In the genomic region with DNA sequence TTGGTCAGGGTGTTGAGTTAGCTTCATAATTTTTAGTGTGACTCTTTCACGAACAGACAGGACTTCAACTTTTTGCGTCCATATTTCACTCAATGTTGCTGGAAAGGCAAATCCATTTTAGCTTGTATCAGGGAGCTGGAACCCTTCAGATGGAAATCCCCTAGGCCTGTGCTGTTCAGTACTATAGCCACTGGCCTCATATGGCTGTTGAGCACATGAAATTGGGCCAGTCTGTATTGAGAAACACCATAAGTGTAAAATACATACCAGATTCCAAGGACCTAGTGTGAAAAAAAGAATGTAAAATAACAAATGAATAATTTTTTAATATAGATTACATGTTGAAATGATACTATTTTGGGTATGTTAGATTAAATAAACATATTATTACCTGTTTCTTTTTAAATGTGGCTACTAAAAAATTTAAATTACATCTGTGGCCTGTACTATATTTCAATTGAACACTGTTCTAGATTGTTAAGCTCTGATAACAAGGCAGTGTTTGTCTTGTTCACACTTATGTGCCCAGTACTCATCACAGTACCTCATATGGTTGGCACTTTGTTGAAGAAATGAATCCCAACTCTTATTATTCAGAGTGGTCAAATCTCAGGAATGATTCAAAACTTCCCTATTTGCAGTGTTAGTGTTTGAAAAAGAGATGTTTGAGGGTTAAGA, we compare ENCODE assay signal across 18 cellular contexts. TPM values are rescaled to one million over a fixed set of nuclear protein-coding genes. Genes with fewer than 3 reads are reported as not detected.
DNase-seq lines count a peak whose midpoint lies in the region; ATAC-seq, FAIRE-seq and TF ChIP-seq lines count a peak whose summit lies in the region.
"Had no signal": no experiment of that assay in that cellular context is flagged by ENCODE, and none has a peak within 500 bp of the region (broad histone marks: within the 10 kb centered on the region; RNA-seq: fewer than 3 reads in every experiment).

No MANE protein-coding gene starts in this region.

- ATAC-seq in heart left ventricle (peak in 1 of 4 donors; percentile 22), GM23338 (no peak)
- ATAC-seq in stimulated activated naive B cell treated with anti-CD40 and anti-IgM and Interleukin-4, amounts not matched to agents 10 μg/mL and 1 μg/mL and 100 μg/mL, for 72 hours (replicated peaks) = no peak
- ATAC-seq: PC-3 had no signal

- H3K27me3 ChIP-seq in adipocyte (replicated peaks; ENCODE audit: control insufficient read depth, insufficient read depth, low read length) = no peaks in the 10 kb centered on the region
- H3K27me3 ChIP-seq in heart left ventricle = no peaks in the 10 kb centered on the region
- no peaks in the 10 kb centered on the region for H3K27me3 ChIP-seq in neural cell (ENCODE audit: insufficient read depth, low read depth, low read length)
- no peaks in the 10 kb centered on the region for H3K27me3 ChIP-seq in suprapubic skin
- H3K27me3 ChIP-seq in GM23338 (ENCODE audit: insufficient read depth) = no peaks in the 10 kb centered on the region

- no peaks in the 10 kb centered on the region for H4K20me1 ChIP-seq in neural cell (ENCODE audit: insufficient read depth)
- H4K20me1 ChIP-seq in GM23338 (replicated peaks; ENCODE audit: insufficient read depth) = peaks cover 19% of the 10 kb centered on the region

- in situ Hi-C loops in KBM-7 (cut with MboI; ENCODE audit: low pct_unique_long_range_greater_than_20kb, low sequenced_read_pairs) = no loop called here

- no peak overlapping the region for H2AFZ ChIP-seq in neural cell (ENCODE audit: low read depth, low read length)
- H2AFZ ChIP-seq in GM23338 = no peak overlapping the region

- FAIRE-seq in GM12892 (lab: Jason Lieb, UNC) = peak; percentile 67
- FAIRE-seq: small intestine had no signal

- H3K27ac ChIP-seq in heart left ventricle (peak overlapping the region in 11 of 12 donors; percentile 3 to 68 (median 53)), neural cell (ENCODE audit: low read length) (peak overlapping the region; percentile 22), suprapubic skin (no peak overlapping the region), GM23338 (ENCODE audit: low read depth) (no peak overlapping the region; the same call in 1 of the 2 replicates)

- no peak for TF ChIP-seq RAD21 in neural cell (conservative IDR thresholded peaks at IDR 0.05)

- peaks cover 13 to 43% of the 10 kb centered on the region in 2 donors for H3K4me1 Mint-ChIP-seq in stimulated activated naive B cell treated with anti-CD40 and anti-IgM and Interleukin-4, amounts not matched to agents 10 μg/mL and 1 μg/mL and 100 μg/mL, for 72 hours
- peaks cover 37% of the 10 kb centered on the region for H3K4me1 Mint-ChIP-seq in GM23338

- no peak overlapping the region for H3K4me3 ChIP-seq in adipocyte (ENCODE audit: low read length)
- H3K4me3 ChIP-seq in heart left ventricle = no peak overlapping the region
- H3K4me3 ChIP-seq in neural cell (ENCODE audit: low read length) = no peak overlapping the region
- no peak overlapping the region for H3K4me3 ChIP-seq in suprapubic skin
- no peak overlapping the region for H3K4me3 ChIP-seq in GM23338

- intact Hi-C loops in heart left ventricle (cut with DNase I) = no loop called here

- no peak for DNase-seq in GM12892 (ENCODE audit: insufficient read length)
- peak; percentile 29 for DNase-seq in adipocyte (ENCODE audit: low read depth)
- no peak for DNase-seq in heart left ventricle
- no peak for DNase-seq in stimulated activated naive B cell treated with anti-CD40 and anti-IgM and Interleukin-4, amounts not matched to agents 10 μg/mL and 1 μg/mL and 100 μg/mL, for 72 hours
- DNase-seq in suprapubic skin (ENCODE audit: low spot score in 2 of 2) = no peak
- DNase-seq in GM23338 (ENCODE audit: low spot score) = no peak
- DNase-seq in KBM-7 = no peak
- DNase-seq: activated B cell treated with CpG ODN at 0.5 μM for 24 hours, cerebellar nuclear complex, DMS53, mammary epithelial cell, NCI-H146, NCI-H510A, PC-3, small intestine had no signal

- H3K4me1 ChIP-seq in adipocyte (ENCODE audit: control insufficient read depth, insufficient read depth, low read length) (peaks cover 35% of the 10 kb centered on the region), heart left ventricle (peaks cover 0 to 65% (median 35%) of the 10 kb centered on the region in 12 donors), suprapubic skin (no peaks in the 10 kb centered on the region), GM23338 (ENCODE audit: insufficient read depth) (no peaks in the 10 kb centered on the region)

- H3K9me3 Mint-ChIP-seq in stimulated activated naive B cell treated with anti-CD40 and anti-IgM and Interleukin-4, amounts not matched to agents 10 μg/mL and 1 μg/mL and 100 μg/mL, for 72 hours = no peaks in the 10 kb centered on the region
- H3K9me3 Mint-ChIP-seq in GM23338 = no peaks in the 10 kb centered on the region
- H3K9me3 Mint-ChIP-seq: activated B cell treated with CpG ODN at 0.5 μM for 24 hours; activated naive CD4-positive, alpha-beta T cell treated with anti-CD3 and anti-CD28 coated beads, Interleukin-2, amount 50 U/mL, for 24 hours had no signal

- TF ChIP-seq CTCF in heart left ventricle (IDR thresholded peaks at IDR 0.05) (no peak), neural cell (IDR thresholded peaks at IDR 0.05; ENCODE audit: poor library complexity, severe bottlenecking) (no peak), suprapubic skin (IDR thresholded peaks at IDR 0.05) (no peak), GM23338 (conservative IDR thresholded peaks at IDR 0.05; ENCODE audit: low read depth in 2 of 2) (no peak)

- WGBS in heart left ventricle, 4 donors = 70 to 86% (median 81%) methylated on average over 2 of the region's 2 CpGs
- 79% methylated on average over 2 of the region's 2 CpGs for WGBS in suprapubic skin

- H3K36me3 Mint-ChIP-seq in stimulated activated naive B cell treated with anti-CD40 and anti-IgM and Interleukin-4, amounts not matched to agents 10 μg/mL and 1 μg/mL and 100 μg/mL, for 72 hours = peaks cover 14 to 28% of the 10 kb centered on the region in 2 donors
- peaks cover 6% of the 10 kb centered on the region for H3K36me3 Mint-ChIP-seq in GM23338 (ENCODE audit: low read depth)

- H3K9me2 ChIP-seq in neural cell (ENCODE audit: insufficient read depth, low read length) (no peaks in the 10 kb centered on the region), GM23338 (ENCODE audit: insufficient read depth) (no peaks in the 10 kb centered on the region)

- H3K36me3 ChIP-seq in adipocyte (ENCODE audit: control insufficient read depth, insufficient read depth, low read length, severe bottlenecking) (no peaks in the 10 kb centered on the region), heart left ventricle (peaks cover 0 to 15% (median 4%) of the 10 kb centered on the region in 9 donors), neural cell (ENCODE audit: insufficient read depth, low read length) (no peaks in the 10 kb centered on the region), suprapubic skin (peaks cover 3% of the 10 kb centered on the region), GM23338 (ENCODE audit: insufficient read depth) (no peaks in the 10 kb centered on the region)

- H3K4me2 ChIP-seq in neural cell (ENCODE audit: low read length) (no peak overlapping the region), GM23338 (no peak overlapping the region)

- H3K9me3 ChIP-seq in adipocyte (ENCODE audit: control insufficient read depth, low read length) (no peaks in the 10 kb centered on the region), heart left ventricle (no peaks in the 10 kb centered on the region), neural cell (ENCODE audit: low read length) (no peaks in the 10 kb centered on the region), suprapubic skin (no peaks in the 10 kb centered on the region)

- TF ChIP-seq POLR2A in GM12892 (IDR thresholded peaks at IDR 0.05; ENCODE audit: low read depth, low read length) (no peak), heart left ventricle (IDR thresholded peaks at IDR 0.05) (no peak), suprapubic skin (IDR thresholded peaks at IDR 0.05) (no peak)

- no peak overlapping the region for H3K27ac Mint-ChIP-seq in stimulated activated naive B cell treated with anti-CD40 and anti-IgM and Interleukin-4, amounts not matched to agents 10 μg/mL and 1 μg/mL and 100 μg/mL, for 72 hours
- H3K27ac Mint-ChIP-seq in GM23338 = no peak overlapping the region
- H3K27ac Mint-ChIP-seq: activated B cell treated with CpG ODN at 0.5 μM for 24 hours had no signal

- peak overlapping the region; percentile 59 for H3K9ac ChIP-seq in adipocyte (ENCODE audit: low read length)
- H3K9ac ChIP-seq in neural cell (ENCODE audit: low read length) = no peak overlapping the region

- TF ChIP-seq EP300 in neural cell (conservative IDR thresholded peaks at IDR 0.05; ENCODE audit: poor library complexity, severe bottlenecking) (no peak), suprapubic skin (IDR thresholded peaks at IDR 0.05) (no peak)

- H3F3A ChIP-seq in neural cell (ENCODE audit: insufficient read depth, low read length, poor library complexity, severe bottlenecking) (no peaks in the 10 kb centered on the region), GM23338 (replicated peaks; ENCODE audit: low read depth) (no peaks in the 10 kb centered on the region)

- no peak overlapping the region for H3K4me3 Mint-ChIP-seq in stimulated activated naive B cell treated with anti-CD40 and anti-IgM and Interleukin-4, amounts not matched to agents 10 μg/mL and 1 μg/mL and 100 μg/mL, for 72 hours
- no peak overlapping the region for H3K4me3 Mint-ChIP-seq in GM23338
- H3K4me3 Mint-ChIP-seq: activated B cell treated with CpG ODN at 0.5 μM for 24 hours; activated naive CD4-positive, alpha-beta T cell treated with anti-CD3 and anti-CD28 coated beads, Interleukin-2, amount 50 U/mL, for 24 hours; B cell had no signal

- H3K79me2 ChIP-seq in neural cell (replicated peaks; ENCODE audit: insufficient read depth, low read length) (peaks cover 4% of the 10 kb centered on the region), GM23338 (replicated peaks; ENCODE audit: insufficient read depth) (peaks cover 53% of the 10 kb centered on the region)

- no peaks in the 10 kb centered on the region for H3K27me3 Mint-ChIP-seq in stimulated activated naive B cell treated with anti-CD40 and anti-IgM and Interleukin-4, amounts not matched to agents 10 μg/mL and 1 μg/mL and 100 μg/mL, for 72 hours
- H3K27me3 Mint-ChIP-seq in GM23338 (ENCODE audit: insufficient read depth, low read depth, poor library complexity) = peaks cover 2% of the 10 kb centered on the region
- H3K27me3 Mint-ChIP-seq: activated B cell treated with CpG ODN at 0.5 μM for 24 hours; activated naive CD4-positive, alpha-beta T cell treated with anti-CD3 and anti-CD28 coated beads, Interleukin-2, amount 50 U/mL, for 24 hours; B cell had no signal

TF ChIP-seq in GM23338, 12 proteins besides CTCF, POLR2A, EP300 and RAD21 (continues in another document):
- TF ChIP-seq ZNF114 (CRISPR knock-in tag; IDR thresholded peaks at IDR 0.05) = no peak
- no peak for TF ChIP-seq JUNB (IDR thresholded peaks at IDR 0.05; ENCODE audit: unreplicated experiment)
- TF ChIP-seq CREB1 (CRISPR knock-in tag; IDR thresholded peaks at IDR 0.05; ENCODE audit: low read depth) = no peak

RNA-seq across cellular contexts. Expression of a gene that starts 34.3 kb away (rescaled TPM):
- 54.9 TPM for polyA plus RNA-seq in GM12892 (2012; ENCODE audit: missing spikeins)
- total RNA-seq in heart left ventricle = 10 to 100 TPM; 22.6 to 68.9 (median 50.5) TPM
- 10 to 100 TPM; 40.7 to 56.2 TPM for polyA plus RNA-seq in heart left ventricle
- polyA plus RNA-seq in neural cell = 31.0 and 32.6 TPM in 2 replicates
- 35.8 and 44.3 TPM in 2 replicates for polyA minus RNA-seq in neural cell
- total RNA-seq in suprapubic skin = 10 to 100 TPM; 17.2 to 27.4 (median 26.1) TPM
- 36.3 and 46.1 TPM in 2 replicates for total RNA-seq in GM23338 (2014; rRNA removed; shearing (Covaris generic))
- polyA plus RNA-seq in GM23338 (2016; fragmentation: Nextera tagmentation; extraction: Ambion mirVana) = 68.7 and 71.2 TPM in 2 replicates

Comparison
In these comparisons a context has a peak if more than half of its experiments do, and no peak if none do; other contexts are left out.
1. H3K27ac ChIP-seq: peak in heart left ventricle (11 of 12) and neural cell (single experiment); none in suprapubic skin (single experiment) and GM23338 (single experiment).